Comparison of ENCODE assay signal across 18 cellular contexts in genomic region chr5:142439208-142439607, GRCh38.
DNase-seq lines count a peak whose midpoint lies in the region; ATAC-seq and TF ChIP-seq lines count a peak whose summit lies in the region.
"Had no signal": no experiment of that assay in that cellular context is flagged by ENCODE, and none has a peak within 500 bp of the region (broad histone marks: within the 10 kb centered on the region; RNA-seq: fewer than 3 reads in every experiment).

No MANE protein-coding gene starts in this region.

- TF ChIP-seq CTCF in AG10803 (conservative IDR thresholded peaks at IDR 0.05; ENCODE audit: low read length) (no peak), adrenal gland (IDR thresholded peaks at IDR 0.05) (no peak), left ventricle myocardium inferior (IDR thresholded peaks at IDR 0.05; ENCODE audit: borderline replicate concordance) (no peak), psoas muscle (IDR thresholded peaks at IDR 0.05) (no peak)

- WGBS in adrenal gland, 4 donors, result 56 to 79% (median 61%) methylated on average over 5 of the region's 5 CpGs
- WGBS in psoas muscle, 3 donors, result 14 to 21% (median 16%) methylated on average over 5 of the region's 5 CpGs

- ATAC-seq in psoas muscle, result peak in 3 of 4 donors; percentile 49 to 83 (median 77)
- ATAC-seq in GM21576 (IDR thresholded peaks at IDR 0.05; ENCODE audit: unreplicated experiment), result no peak
- no peak for ATAC-seq in GM18868 (IDR thresholded peaks at IDR 0.05; ENCODE audit: unreplicated experiment)
- ATAC-seq in GM18873 (IDR thresholded peaks at IDR 0.05; ENCODE audit: low FRiP score, unreplicated experiment), result no peak
- ATAC-seq: GM12878; K562; Panc1; stimulated activated naive CD8-positive, alpha-beta T cell treated with anti-CD3 and anti-CD28 coated beads, Interleukin-15, Interleukin-2, amounts not matched to agents 100 U/mL and 50 U/mL, for 24 hours had no signal

- intact Hi-C loops in adrenal gland (cut with DNase I), result no loop called here
- intact Hi-C loops in left ventricle myocardium inferior (cut with micrococcal nuclease), result no loop called here
- intact Hi-C loops in psoas muscle (cut with DNase I), result no loop called here

- no peaks in the 10 kb centered on the region for H3K27me3 ChIP-seq in adrenal gland
- H3K27me3 ChIP-seq in left ventricle myocardium inferior (ENCODE audit: low read depth), result no peaks in the 10 kb centered on the region
- H3K27me3 ChIP-seq in psoas muscle (ENCODE audit: insufficient read depth in 3 of 3, low read length in 2 of 3), result peaks cover 0 to 7% (median 0%) of the 10 kb centered on the region in 3 donors

- H3K4me3 ChIP-seq in AG10803 (ENCODE audit: low read length) (no peak overlapping the region), adrenal gland (no peak overlapping the region), left ventricle myocardium inferior (peak overlapping the region; percentile 33), psoas muscle (no peak overlapping the region)
- H3K4me3 ChIP-seq: GM12878, K562 had no signal

- DNase-seq in AG10803 (ENCODE audit: low read depth), result peak; percentile 59
- no peak for DNase-seq in adrenal gland
- no peak for DNase-seq in left ventricle myocardium inferior
- DNase-seq in psoas muscle, result no peak
- DNase-seq in stimulated activated CD4-positive, alpha-beta T cell treated with anti-CD3 and anti-CD28 coated beads, Interleukin-12 subunit alpha, Interleukin-12 subunit beta, amount 100 ng/mL, for 4 hours, result no peak
- DNase-seq: activated CD4-positive, alpha-beta memory T cell treated with anti-CD3 and anti-CD28 coated beads for 36 hours; activated T-cell treated with anti-CD3 and anti-CD28 coated beads, Interleukin-2, amount 50 U/mL, for 24 hours; Calu3; NCI-H1048; NCI-H2107; NCI-H526 treated with DMSO at 0.1 percent for 48 hours; stimulated activated naive CD8-positive, alpha-beta T cell treated with anti-CD3 and anti-CD28 coated beads, Interleukin-15, Interleukin-2, amounts not matched to agents 100 U/mL and 50 U/mL, for 24 hours had no signal

- peaks cover 0 to 24% of the 10 kb centered on the region in 2 donors for H3K4me1 ChIP-seq in adrenal gland (replicated peaks in 1 of 2)
- peaks cover 46% of the 10 kb centered on the region for H3K4me1 ChIP-seq in left ventricle myocardium inferior
- no peaks in the 10 kb centered on the region for H3K4me1 ChIP-seq in psoas muscle

- H3K27ac ChIP-seq in adrenal gland (peak overlapping the region in 4 of 5 donors; percentile 2 to 80 (median 46)), left ventricle myocardium inferior (replicated peaks) (peak overlapping the region; percentile 77), psoas muscle (no peak overlapping the region)

- TF ChIP-seq POLR2A in adrenal gland (IDR thresholded peaks at IDR 0.05), result no peak

- H3K36me3 ChIP-seq in adrenal gland (replicated peaks in 1 of 2) (no peaks in the 10 kb centered on the region), left ventricle myocardium inferior (no peaks in the 10 kb centered on the region), psoas muscle (ENCODE audit: insufficient read depth in 1 of 2, low read depth in 1 of 2) (no peaks in the 10 kb centered on the region)

- no peaks in the 10 kb centered on the region for H3K9me3 ChIP-seq in adrenal gland (replicated peaks in 1 of 3)
- no peaks in the 10 kb centered on the region for H3K9me3 ChIP-seq in left ventricle myocardium inferior (replicated peaks)
- no peaks in the 10 kb centered on the region for H3K9me3 ChIP-seq in psoas muscle

Comparison
In these comparisons a context has a peak if more than half of its experiments do, and no peak if none do; other contexts are left out.
1. ATAC-seq: peak in psoas muscle (3 of 4); none in GM21576 (single experiment), GM18868 (single experiment) and GM18873 (single experiment).